Comparison of ENCODE assay signal across 1 cellular context in the genomic region with DNA sequence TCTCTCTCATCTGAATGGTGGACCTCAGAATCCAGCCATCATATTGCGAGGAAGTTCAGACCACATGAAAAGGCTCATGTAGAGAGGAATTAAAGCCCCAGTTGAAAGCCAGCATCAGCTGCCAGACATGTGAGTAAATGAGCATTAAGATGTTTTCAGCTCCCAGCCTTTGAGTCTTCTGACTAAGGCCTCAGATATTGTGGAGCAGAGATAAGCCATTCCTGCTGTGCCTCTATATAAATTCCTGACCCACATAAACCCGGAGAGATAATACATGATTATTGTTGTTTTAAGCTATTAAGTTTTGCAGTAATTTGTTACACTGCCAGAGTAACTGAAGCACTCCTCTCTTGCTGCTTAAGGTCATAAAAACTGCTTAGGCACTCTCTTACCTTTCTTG.
TF ChIP-seq lines count a peak whose summit lies in the region.

No MANE protein-coding gene starts in this region.

TF ChIP-seq in HEK293, 187 proteins besides CTCF, POLR2A, EP300 and RAD21 (continued from another document):
- TF ChIP-seq, protein P1, sequence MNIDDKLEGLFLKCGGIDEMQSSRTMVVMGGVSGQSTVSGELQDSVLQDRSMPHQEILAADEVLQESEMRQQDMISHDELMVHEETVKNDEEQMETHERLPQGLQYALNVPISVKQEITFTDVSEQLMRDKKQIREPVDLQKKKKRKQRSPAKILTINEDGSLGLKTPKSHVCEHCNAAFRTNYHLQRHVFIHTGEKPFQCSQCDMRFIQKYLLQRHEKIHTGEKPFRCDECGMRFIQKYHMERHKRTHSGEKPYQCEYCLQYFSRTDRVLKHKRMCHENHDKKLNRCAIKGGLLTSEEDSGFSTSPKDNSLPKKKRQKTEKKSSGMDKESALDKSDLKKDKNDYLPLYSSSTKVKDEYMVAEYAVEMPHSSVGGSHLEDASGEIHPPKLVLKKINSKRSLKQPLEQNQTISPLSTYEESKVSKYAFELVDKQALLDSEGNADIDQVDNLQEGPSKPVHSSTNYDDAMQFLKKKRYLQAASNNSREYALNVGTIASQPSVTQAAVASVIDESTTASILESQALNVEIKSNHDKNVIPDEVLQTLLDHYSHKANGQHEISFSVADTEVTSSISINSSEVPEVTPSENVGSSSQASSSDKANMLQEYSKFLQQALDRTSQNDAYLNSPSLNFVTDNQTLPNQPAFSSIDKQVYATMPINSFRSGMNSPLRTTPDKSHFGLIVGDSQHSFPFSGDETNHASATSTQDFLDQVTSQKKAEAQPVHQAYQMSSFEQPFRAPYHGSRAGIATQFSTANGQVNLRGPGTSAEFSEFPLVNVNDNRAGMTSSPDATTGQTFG (tag by site-specific recombination; IDR thresholded peaks at IDR 0.05; ENCODE audit: borderline replicate concordance) = no peak
- no peak for TF ChIP-seq ZNF350 (tag by site-specific recombination; IDR thresholded peaks at IDR 0.05)
- TF ChIP-seq, protein P2, sequence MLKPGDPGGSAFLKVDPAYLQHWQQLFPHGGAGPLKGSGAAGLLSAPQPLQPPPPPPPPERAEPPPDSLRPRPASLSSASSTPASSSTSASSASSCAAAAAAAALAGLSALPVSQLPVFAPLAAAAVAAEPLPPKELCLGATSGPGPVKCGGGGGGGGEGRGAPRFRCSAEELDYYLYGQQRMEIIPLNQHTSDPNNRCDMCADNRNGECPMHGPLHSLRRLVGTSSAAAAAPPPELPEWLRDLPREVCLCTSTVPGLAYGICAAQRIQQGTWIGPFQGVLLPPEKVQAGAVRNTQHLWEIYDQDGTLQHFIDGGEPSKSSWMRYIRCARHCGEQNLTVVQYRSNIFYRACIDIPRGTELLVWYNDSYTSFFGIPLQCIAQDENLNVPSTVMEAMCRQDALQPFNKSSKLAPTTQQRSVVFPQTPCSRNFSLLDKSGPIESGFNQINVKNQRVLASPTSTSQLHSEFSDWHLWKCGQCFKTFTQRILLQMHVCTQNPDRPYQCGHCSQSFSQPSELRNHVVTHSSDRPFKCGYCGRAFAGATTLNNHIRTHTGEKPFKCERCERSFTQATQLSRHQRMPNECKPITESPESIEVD (tag by site-specific recombination; IDR thresholded peaks at IDR 0.05) = peak; percentile 73
- TF ChIP-seq SETDB1 (IDR thresholded peaks at IDR 0.05; ENCODE audit: insufficient read length, low read length) = no peak
